1 cellular context compared by ENCODE assay signal in genomic region chr7:92880212-92881090, GRCh38.
TF ChIP-seq lines count a peak whose summit lies in the region.

No MANE protein-coding gene starts in this region.

TF ChIP-seq in endothelial cell of umbilical vein, 7 proteins besides CTCF, POLR2A, EP300 and RAD21 (continued from another document):
- no peak for TF ChIP-seq POLR2AphosphoS5 (IDR thresholded peaks at IDR 0.05; ENCODE audit: insufficient read depth, low read depth, low read length)
- TF ChIP-seq JUN (IDR thresholded peaks at IDR 0.05; ENCODE audit: borderline replicate concordance, insufficient read depth, insufficient read length, low read depth): no peak
- no peak for TF ChIP-seq FOS (IDR thresholded peaks at IDR 0.05; ENCODE audit: borderline replicate concordance, insufficient read depth, low read length)
- TF ChIP-seq MAX (IDR thresholded peaks at IDR 0.05; ENCODE audit: insufficient read depth, insufficient read length): no peak
